ENCODE assay signal across 8 cellular contexts in genomic region chr10:32958992-32959703, GRCh38. TPM values are rescaled to one million over a fixed set of nuclear protein-coding genes. Genes with fewer than 3 reads are reported as not detected.
DNase-seq lines count a peak whose midpoint lies in the region; ATAC-seq and TF ChIP-seq lines count a peak whose summit lies in the region.

No MANE protein-coding gene starts in this region.

- peak; percentile 33 for ATAC-seq in HG03103 (IDR thresholded peaks at IDR 0.05; ENCODE audit: low read depth, unreplicated experiment)
- ATAC-seq in stimulated activated naive B cell treated with anti-CD40 and anti-IgM and Interleukin-4, amounts not matched to agents 10 μg/mL and 1 μg/mL and 100 μg/mL, for 72 hours (replicated peaks): peak; percentile 55 to 65
- no peak for ATAC-seq in GM21786 (IDR thresholded peaks at IDR 0.05; ENCODE audit: unreplicated experiment)

- no peaks in the 10 kb centered on the region for H3K27me3 ChIP-seq in left ventricle myocardium inferior (ENCODE audit: low read depth)
- no peaks in the 10 kb centered on the region for H3K27me3 ChIP-seq in iPS DF 6.9 (ENCODE audit: control insufficient read depth, insufficient read depth, low read length)

- no peaks in the 10 kb centered on the region for H3K36me3 ChIP-seq in left ventricle myocardium inferior
- H3K36me3 ChIP-seq in iPS DF 6.9 (ENCODE audit: control insufficient read depth, insufficient read depth, low read length): no peaks in the 10 kb centered on the region

- peak overlapping the region; percentile 94 for H3K27ac Mint-ChIP-seq in stimulated activated naive B cell treated with anti-CD40 and anti-IgM and Interleukin-4, amounts not matched to agents 10 μg/mL and 1 μg/mL and 100 μg/mL, for 72 hours

- H3K4me3 Mint-ChIP-seq in stimulated activated naive B cell treated with anti-CD40 and anti-IgM and Interleukin-4, amounts not matched to agents 10 μg/mL and 1 μg/mL and 100 μg/mL, for 72 hours: peak overlapping the region; percentile 84 to 98

- peaks cover 21 to 40% of the 10 kb centered on the region in 2 donors for H3K4me1 Mint-ChIP-seq in stimulated activated naive B cell treated with anti-CD40 and anti-IgM and Interleukin-4, amounts not matched to agents 10 μg/mL and 1 μg/mL and 100 μg/mL, for 72 hours

- H3K4me3 ChIP-seq in left ventricle myocardium inferior: peak overlapping the region; percentile 97
- H3K4me3 ChIP-seq in iPS DF 6.9 (ENCODE audit: low read length): peak overlapping the region; percentile 85; the same call in 1 of the 2 replicates

- DNase-seq in left ventricle myocardium inferior: no peak
- DNase-seq in cardiac septum (ENCODE audit: low spot score): no peak
- DNase-seq in activated T-cell treated with anti-CD3 and anti-CD28 coated beads, Interleukin-2, amount 50 U/mL, for 48 hours: peak; percentile 35 to 50
- DNase-seq in iPS DF 6.9 (ENCODE audit: low read depth, low spot score): no peak
- DNase-seq in stimulated activated naive B cell treated with anti-CD40 and anti-IgM and Interleukin-4, amounts not matched to agents 10 μg/mL and 1 μg/mL and 100 μg/mL, for 72 hours: peak; percentile 59
- DNase-seq in KBM-7: no peak

- H3K4me1 ChIP-seq in left ventricle myocardium inferior: peaks cover 95% of the 10 kb centered on the region
- H3K4me1 ChIP-seq in iPS DF 6.9 (ENCODE audit: control insufficient read depth, insufficient read depth, low read length): peaks cover 4% of the 10 kb centered on the region

- H3K36me3 Mint-ChIP-seq in stimulated activated naive B cell treated with anti-CD40 and anti-IgM and Interleukin-4, amounts not matched to agents 10 μg/mL and 1 μg/mL and 100 μg/mL, for 72 hours: peaks cover 1 to 3% of the 10 kb centered on the region in 2 donors

- WGBS in iPS DF 6.9 (ENCODE audit: insufficient coverage, insufficient read length): no CpG with 5 or more reads among the region's 8 CpGs

- no peaks in the 10 kb centered on the region for H3K9me3 ChIP-seq in left ventricle myocardium inferior (replicated peaks)
- H3K9me3 ChIP-seq in iPS DF 6.9 (ENCODE audit: control insufficient read depth, insufficient read depth, low read length): no peaks in the 10 kb centered on the region

- H3K27ac ChIP-seq in left ventricle myocardium inferior (replicated peaks) (peak overlapping the region; percentile 99), iPS DF 6.9 (ENCODE audit: low read length) (no peak overlapping the region)

- TF ChIP-seq CTCF in left ventricle myocardium inferior (IDR thresholded peaks at IDR 0.05; ENCODE audit: borderline replicate concordance): no peak

- H3K27me3 Mint-ChIP-seq in stimulated activated naive B cell treated with anti-CD40 and anti-IgM and Interleukin-4, amounts not matched to agents 10 μg/mL and 1 μg/mL and 100 μg/mL, for 72 hours: no peaks in the 10 kb centered on the region

- intact Hi-C loops in left ventricle myocardium inferior (cut with micrococcal nuclease) (no loop called here), cardiac septum (cut with DNase I) (loop anchor here (2.0 to 5.0 kb wide), 2 partner anchors 46 to 582 kb away; no protein-coding TSS in a partner anchor)

- in situ Hi-C loops in KBM-7 (cut with MboI; ENCODE audit: low pct_unique_long_range_greater_than_20kb, low sequenced_read_pairs): no loop called here

- no peaks in the 10 kb centered on the region for H3K9me3 Mint-ChIP-seq in stimulated activated naive B cell treated with anti-CD40 and anti-IgM and Interleukin-4, amounts not matched to agents 10 μg/mL and 1 μg/mL and 100 μg/mL, for 72 hours

RNA-seq across cellular contexts. Expression of gene ITGB1, which starts 1.1 kb away (rescaled TPM):
- total RNA-seq in left ventricle myocardium inferior: 542 TPM
- 715 TPM for total RNA-seq in cardiac septum

Comparison
In these comparisons a context has a peak if more than half of its experiments do, and no peak if none do; other contexts are left out.
1. DNase-seq: peak in activated T-cell treated with anti-CD3 and anti-CD28 coated beads, Interleukin-2, amount 50 U/mL, for 48 hours (2 of 2) and stimulated activated naive B cell treated with anti-CD40 and anti-IgM and Interleukin-4, amounts not matched to agents 10 μg/mL and 1 μg/mL and 100 μg/mL, for 72 hours (single experiment); none in left ventricle myocardium inferior (single experiment), cardiac septum (single experiment), iPS DF 6.9 (single experiment) and KBM-7 (single experiment).